8 cellular contexts compared by ENCODE assay signal in genomic region chr20:35541783-35542662, GRCh38. TPM values are rescaled to one million over a fixed set of nuclear protein-coding genes. Genes with fewer than 3 reads are reported as not detected.
DNase-seq lines count a peak whose midpoint lies in the region; ATAC-seq and TF ChIP-seq lines count a peak whose summit lies in the region.

Gene ERGIC3, plus strand, starts transcription at chr20:35542078. Its CDS starts 20 bp downstream, at chr20:35542098.

- DNase-seq in GM03348 (ENCODE audit: low spot score) (peak; percentile 98), HFFc6 (peak; percentile 92), NCI-H1092 treated with DMSO at 0.1 percent for 48 hours (lab: John Stamatoyannopoulos, UW) (peak; percentile 96), globus pallidus (ENCODE audit: low spot score) (peak; percentile 92), omental fat pad (ENCODE audit: low spot score) (peak; percentile 95)
- peak; percentile 96 for DNase-seq in activated naive CD4-positive, alpha-beta T cell treated with anti-CD3 and anti-CD28 coated beads, Interleukin-2, amount 50 U/mL, for 16 hours

- peaks cover 25% of the 10 kb centered on the region for H3K4me1 Mint-ChIP-seq in HFFc6 (ENCODE audit: low read depth)

- H3K4me3 Mint-ChIP-seq in HFFc6: peak within 1 kb of the TSS; percentile 89

- TF ChIP-seq CTCF in HFFc6 (IDR thresholded peaks at IDR 0.05) (peak; percentile 51; the same call in 1 of the 2 replicates), omental fat pad (IDR thresholded peaks at IDR 0.05) (no peak)

- peak within 1 kb of the TSS; percentile 75 for H3K27ac Mint-ChIP-seq in HFFc6

- no peaks in the 10 kb centered on the region for H3K9me3 Mint-ChIP-seq in HFFc6

- peaks cover 11% of the 10 kb centered on the region for H3K36me3 Mint-ChIP-seq in HFFc6 (ENCODE audit: low read depth)

- ATAC-seq in SK-N-SH treated with all-trans-retinoic acid at 6 μM for 48 hours (peak; percentile 99), omental fat pad (ENCODE audit: low FRiP score) (peak; percentile 98)

- H3K27me3 Mint-ChIP-seq in HFFc6 (ENCODE audit: insufficient read depth): no peaks in the 10 kb centered on the region

- peak within 1 kb of the TSS; percentile 47 for H3K27ac ChIP-seq in temporal lobe (ENCODE audit: low read depth, low read length)

TF ChIP-seq in SK-N-SH treated with all-trans-retinoic acid at 6 μM for 48 hours, 23 proteins besides CTCF, POLR2A, EP300 and RAD21:
- TF ChIP-seq TSHZ2 (CRISPR knock-in tag; IDR thresholded peaks at IDR 0.05): no peak
- no peak for TF ChIP-seq ZFP30 (CRISPR knock-in tag; IDR thresholded peaks at IDR 0.05)
- TF ChIP-seq CREB5 (CRISPR knock-in tag; IDR thresholded peaks at IDR 0.05; ENCODE audit: low read depth): no peak
- TF ChIP-seq GLIS3 (CRISPR knock-in tag; IDR thresholded peaks at IDR 0.05): no peak
- no peak for TF ChIP-seq SNAI2 (CRISPR knock-in tag; IDR thresholded peaks at IDR 0.05)
- no peak for TF ChIP-seq TCF4 (CRISPR knock-in tag; IDR thresholded peaks at IDR 0.05; ENCODE audit: borderline replicate concordance)
- TF ChIP-seq ESRRG (CRISPR knock-in tag; IDR thresholded peaks at IDR 0.05): no peak
- no peak for TF ChIP-seq ZNF70 (CRISPR knock-in tag; IDR thresholded peaks at IDR 0.05)
TF ChIP-seq in SK-N-SH treated with all-trans-retinoic acid at 6 μM for 48 hours: peak in this region for 0.

RNA-seq across cellular contexts. Expression of gene ERGIC3, which starts in this region (rescaled TPM):
- 100 to 1,000 TPM; 231 to 275 (median 239) TPM for total RNA-seq in HFFc6 (2021; fragmentation: NEBNext Ultra II Directional; extraction: Animal tissue kit (Norgen Biotek cat#: 25700))
- total RNA-seq in omental fat pad (100 to 1,000 TPM; 143 to 184 (median 163) TPM), temporal lobe (160 TPM)

Comparison
In these comparisons a context has a peak if more than half of its experiments do, and no peak if none do; other contexts are left out.
1. Peak in every context shown above with its lines: DNase-seq, ATAC-seq and H3K27ac ChIP-seq.